ENCODE assay signal across 8 cellular contexts in the genomic region with DNA sequence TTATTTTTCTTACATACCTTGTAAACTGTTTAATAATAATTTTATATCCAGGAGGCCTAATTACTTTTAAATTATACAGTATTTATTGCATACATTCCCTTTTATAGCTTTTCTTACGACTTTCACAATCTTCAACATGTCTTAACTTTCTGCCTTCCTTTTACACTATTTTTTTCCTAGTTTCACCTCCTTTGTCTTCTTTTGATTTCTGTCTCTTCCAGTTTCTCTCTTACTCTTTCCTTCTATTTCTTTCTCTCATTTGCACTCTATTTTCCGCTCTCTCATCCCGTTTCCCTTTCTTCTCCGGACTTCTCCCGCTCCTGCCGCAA. TPM values are rescaled to one million over a fixed set of nuclear protein-coding genes. Genes with fewer than 3 reads are reported as not detected.
DNase-seq lines count a peak whose midpoint lies in the region; ATAC-seq and TF ChIP-seq lines count a peak whose summit lies in the region.

No MANE protein-coding gene starts in this region.

- no peak for TF ChIP-seq CTCF in uterus (IDR thresholded peaks at IDR 0.05)

- peaks cover 47% of the 10 kb centered on the region for H3K4me1 Mint-ChIP-seq in dendritic cell treated with granulocyte-macrophage colony-stimulating factor and Interleukin-4, amounts not matched to agents 40 ng/mL and 50 ng/mL, for 4 days (ENCODE audit: low read depth)

- H3K4me3 ChIP-seq in mucosa of rectum (ENCODE audit: low read length in 2 of 2) (peak overlapping the region; percentile 56 to 83), uterus (peak overlapping the region; percentile 41 to 49)

- no peak for TF ChIP-seq POLR2A in uterus (IDR thresholded peaks at IDR 0.05)

- H3K9me3 ChIP-seq in mucosa of rectum (ENCODE audit: control insufficient read depth in 2 of 2, low read length in 2 of 2), result no peaks in the 10 kb centered on the region
- no peaks in the 10 kb centered on the region for H3K9me3 ChIP-seq in uterus

- peak overlapping the region; percentile 65 to 77 for H3K9ac ChIP-seq in mucosa of rectum (ENCODE audit: low read depth in 1 of 2, low read length in 2 of 2)

- DNase-seq in Right ventricle myocardium superior, result no peak
- DNase-seq in left cardiac atrium, result no peak
- DNase-seq in uterus, result no peak
- DNase-seq in posterior vena cava (ENCODE audit: low spot score), result no peak
- DNase-seq in ecto neural progenitor cell (ENCODE audit: low spot score), result no peak
- DNase-seq in effector CD4-positive, alpha-beta T cell, result no peak

- peaks cover 7% of the 10 kb centered on the region in 2 donors for H3K36me3 ChIP-seq in mucosa of rectum (ENCODE audit: control insufficient read depth in 2 of 2, insufficient read depth in 2 of 2, low read length in 2 of 2)
- H3K36me3 ChIP-seq in uterus, result no peaks in the 10 kb centered on the region

- H3K27me3 ChIP-seq in mucosa of rectum (ENCODE audit: control insufficient read depth in 2 of 2, insufficient read depth in 2 of 2, low read length in 2 of 2), result no peaks in the 10 kb centered on the region
- H3K27me3 ChIP-seq in uterus, result no peaks in the 10 kb centered on the region

- intact Hi-C loops in Right ventricle myocardium superior (cut with DNase I), result no loop called here
- intact Hi-C loops in left cardiac atrium (cut with DNase I), result no loop called here
- intact Hi-C loops in dendritic cell treated with granulocyte-macrophage colony-stimulating factor and Interleukin-4, amounts not matched to agents 40 ng/mL and 50 ng/mL, for 4 days (cut with micrococcal nuclease), result no loop called here
- intact Hi-C loops in uterus (cut with DNase I; ENCODE audit: low total_unique reads), result no loop called here
- intact Hi-C loops in posterior vena cava (cut with DNase I), result no loop called here

- no peaks in the 10 kb centered on the region for H3K9me3 Mint-ChIP-seq in dendritic cell treated with granulocyte-macrophage colony-stimulating factor and Interleukin-4, amounts not matched to agents 40 ng/mL and 50 ng/mL, for 4 days

- H3K27ac Mint-ChIP-seq in dendritic cell treated with granulocyte-macrophage colony-stimulating factor and Interleukin-4, amounts not matched to agents 40 ng/mL and 50 ng/mL, for 4 days, result peak overlapping the region; percentile 83

- ATAC-seq in Right ventricle myocardium superior (ENCODE audit: poor library complexity), result peak; percentile 13
- no peak for ATAC-seq in left cardiac atrium

- H3K36me3 Mint-ChIP-seq in dendritic cell treated with granulocyte-macrophage colony-stimulating factor and Interleukin-4, amounts not matched to agents 40 ng/mL and 50 ng/mL, for 4 days (ENCODE audit: low read depth), result peaks cover 30% of the 10 kb centered on the region

- peak overlapping the region; percentile 88 for H3K4me3 Mint-ChIP-seq in dendritic cell treated with granulocyte-macrophage colony-stimulating factor and Interleukin-4, amounts not matched to agents 40 ng/mL and 50 ng/mL, for 4 days

- H3K27ac ChIP-seq in mucosa of rectum (ENCODE audit: low read depth in 2 of 2, low read length in 2 of 2), result peak overlapping the region; percentile 75 to 88
- peak overlapping the region; percentile 86 for H3K27ac ChIP-seq in uterus

- H3K4me1 ChIP-seq in mucosa of rectum (ENCODE audit: control insufficient read depth in 2 of 2, insufficient read depth in 2 of 2, low read length in 2 of 2) (peaks cover 12 to 22% of the 10 kb centered on the region in 2 donors), uterus (no peaks in the 10 kb centered on the region)

- peaks cover 3% of the 10 kb centered on the region for H3K27me3 Mint-ChIP-seq in dendritic cell treated with granulocyte-macrophage colony-stimulating factor and Interleukin-4, amounts not matched to agents 40 ng/mL and 50 ng/mL, for 4 days

RNA-seq across cellular contexts. Expression of a gene that starts 11.5 kb away (rescaled TPM):
- 3.5 TPM for total RNA-seq in Right ventricle myocardium superior
- total RNA-seq in left cardiac atrium, result 1 to 10 TPM; 3.3 to 4.6 TPM
- total RNA-seq in uterus, result 10 to 100 TPM in 2 of 4 donors, 1 to 10 TPM in 1, under 1 TPM in 1; 0.77 to 15.0 (median 9.3) TPM
- 1 to 10 TPM; 6.0 to 7.9 TPM for total RNA-seq in posterior vena cava

RNA-seq across cellular contexts. Expression of a gene that starts 26.9 kb away (rescaled TPM):
- 6.3 TPM for total RNA-seq in Right ventricle myocardium superior
- 1 to 10 TPM; 5.9 to 8.7 TPM for total RNA-seq in left cardiac atrium
- total RNA-seq in uterus, result 10 to 100 TPM in 3 of 4 donors, 1 to 10 TPM in 1; 5.9 to 30.6 (median 15.0) TPM
- 10 to 100 TPM; 11.8 to 13.0 TPM for total RNA-seq in posterior vena cava

RNA-seq across cellular contexts. Expression of a gene that starts 33.8 kb away (rescaled TPM):
- total RNA-seq in Right ventricle myocardium superior, result 9.8 TPM
- 1 to 10 TPM; 9.3 to 9.5 TPM for total RNA-seq in left cardiac atrium
- total RNA-seq in uterus, result 10 to 100 TPM in 2 of 4 donors, 1 to 10 TPM in 2; 4.6 to 42.0 (median 16.1) TPM
- total RNA-seq in posterior vena cava, result 10 to 100 TPM in 1 of 2 donors, 1 to 10 TPM in 1; 9.8 to 15.1 TPM

RNA-seq across cellular contexts. Expression of a gene that starts 46.4 kb away (rescaled TPM):
- total RNA-seq in Right ventricle myocardium superior, result 13.7 TPM
- total RNA-seq in left cardiac atrium, result 10 to 100 TPM; 18.6 to 20.9 TPM
- 10 to 100 TPM; 21.3 to 80.0 (median 39.6) TPM for total RNA-seq in uterus
- 10 to 100 TPM; 18.3 to 22.2 TPM for total RNA-seq in posterior vena cava

RNA-seq across cellular contexts. Expression of a gene that starts 56.6 kb away (rescaled TPM):
- total RNA-seq in Right ventricle myocardium superior (9.8 TPM), left cardiac atrium (10 to 100 TPM; 10.8 to 14.4 TPM), uterus (10 to 100 TPM in 3 of 4 donors, under 1 TPM in 1; 0.29 to 34.4 (median 17.9) TPM), posterior vena cava (10 to 100 TPM in 1 of 2 donors, 1 to 10 TPM in 1; 9.4 to 11.1 TPM)
